Comparison of ENCODE assay signal across 1 cellular context in the genomic region with DNA sequence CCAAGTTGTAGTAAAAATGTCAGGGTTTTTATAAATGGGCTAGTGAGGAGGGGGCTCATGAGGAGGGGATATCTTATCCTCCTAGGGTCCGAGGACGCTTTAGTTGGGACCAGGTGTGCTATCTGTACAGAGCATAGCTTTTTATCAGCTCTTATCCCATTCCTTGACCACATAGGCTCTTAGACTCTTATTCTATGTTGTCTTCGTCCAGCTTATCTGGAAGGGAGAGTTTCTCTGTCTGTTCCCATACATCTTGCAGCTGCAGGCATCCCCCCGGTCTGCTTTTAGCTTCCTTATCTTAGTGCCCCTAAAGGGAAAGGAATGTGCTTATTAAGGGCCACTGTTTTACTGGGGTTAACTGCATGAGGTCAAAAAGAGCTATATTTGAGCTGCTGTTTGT.
TF ChIP-seq lines count a peak whose summit lies in the region.

No MANE protein-coding gene starts in this region.

TF ChIP-seq in K562, 482 proteins besides CTCF, POLR2A, EP300 and RAD21 (continued from another document and continues in another):
- TF ChIP-seq, protein P1, sequence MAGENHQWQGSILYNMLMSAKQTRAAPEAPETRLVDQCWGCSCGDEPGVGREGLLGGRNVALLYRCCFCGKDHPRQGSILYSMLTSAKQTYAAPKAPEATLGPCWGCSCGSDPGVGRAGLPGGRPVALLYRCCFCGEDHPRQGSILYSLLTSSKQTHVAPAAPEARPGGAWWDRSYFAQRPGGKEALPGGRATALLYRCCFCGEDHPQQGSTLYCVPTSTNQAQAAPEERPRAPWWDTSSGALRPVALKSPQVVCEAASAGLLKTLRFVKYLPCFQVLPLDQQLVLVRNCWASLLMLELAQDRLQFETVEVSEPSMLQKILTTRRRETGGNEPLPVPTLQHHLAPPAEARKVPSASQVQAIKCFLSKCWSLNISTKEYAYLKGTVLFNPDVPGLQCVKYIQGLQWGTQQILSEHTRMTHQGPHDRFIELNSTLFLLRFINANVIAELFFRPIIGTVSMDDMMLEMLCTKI (IDR thresholded peaks at IDR 0.05; ENCODE audit: partially characterized antibody) = no peak
- TF ChIP-seq DPF2 (IDR thresholded peaks at IDR 0.05) = peak; percentile 94
- no peak for TF ChIP-seq RBM25 (IDR thresholded peaks at IDR 0.05; ENCODE audit: low read depth, low read length, severe bottlenecking)
- no peak for TF ChIP-seq ZNF239 (CRISPR knock-in tag; IDR thresholded peaks at IDR 0.05)
- TF ChIP-seq KDM2B (CRISPR knock-in tag; IDR thresholded peaks at IDR 0.05) = no peak
- 0 out of 2 replicates have a peak, but pooled peaks have one; percentile 21 for TF ChIP-seq TOE1 (IDR thresholded peaks at IDR 0.05; ENCODE audit: borderline replicate concordance)
- no peak for TF ChIP-seq TOE1 (CRISPR knock-in tag; IDR thresholded peaks at IDR 0.05; ENCODE audit: borderline replicate concordance, low read depth)
- TF ChIP-seq, protein P2, sequence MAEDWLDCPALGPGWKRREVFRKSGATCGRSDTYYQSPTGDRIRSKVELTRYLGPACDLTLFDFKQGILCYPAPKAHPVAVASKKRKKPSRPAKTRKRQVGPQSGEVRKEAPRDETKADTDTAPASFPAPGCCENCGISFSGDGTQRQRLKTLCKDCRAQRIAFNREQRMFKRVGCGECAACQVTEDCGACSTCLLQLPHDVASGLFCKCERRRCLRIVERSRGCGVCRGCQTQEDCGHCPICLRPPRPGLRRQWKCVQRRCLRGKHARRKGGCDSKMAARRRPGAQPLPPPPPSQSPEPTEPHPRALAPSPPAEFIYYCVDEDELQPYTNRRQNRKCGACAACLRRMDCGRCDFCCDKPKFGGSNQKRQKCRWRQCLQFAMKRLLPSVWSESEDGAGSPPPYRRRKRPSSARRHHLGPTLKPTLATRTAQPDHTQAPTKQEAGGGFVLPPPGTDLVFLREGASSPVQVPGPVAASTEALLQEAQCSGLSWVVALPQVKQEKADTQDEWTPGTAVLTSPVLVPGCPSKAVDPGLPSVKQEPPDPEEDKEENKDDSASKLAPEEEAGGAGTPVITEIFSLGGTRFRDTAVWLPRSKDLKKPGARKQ (CRISPR knock-in tag; IDR thresholded peaks at IDR 0.05) = no peak
- TF ChIP-seq, protein P3, sequence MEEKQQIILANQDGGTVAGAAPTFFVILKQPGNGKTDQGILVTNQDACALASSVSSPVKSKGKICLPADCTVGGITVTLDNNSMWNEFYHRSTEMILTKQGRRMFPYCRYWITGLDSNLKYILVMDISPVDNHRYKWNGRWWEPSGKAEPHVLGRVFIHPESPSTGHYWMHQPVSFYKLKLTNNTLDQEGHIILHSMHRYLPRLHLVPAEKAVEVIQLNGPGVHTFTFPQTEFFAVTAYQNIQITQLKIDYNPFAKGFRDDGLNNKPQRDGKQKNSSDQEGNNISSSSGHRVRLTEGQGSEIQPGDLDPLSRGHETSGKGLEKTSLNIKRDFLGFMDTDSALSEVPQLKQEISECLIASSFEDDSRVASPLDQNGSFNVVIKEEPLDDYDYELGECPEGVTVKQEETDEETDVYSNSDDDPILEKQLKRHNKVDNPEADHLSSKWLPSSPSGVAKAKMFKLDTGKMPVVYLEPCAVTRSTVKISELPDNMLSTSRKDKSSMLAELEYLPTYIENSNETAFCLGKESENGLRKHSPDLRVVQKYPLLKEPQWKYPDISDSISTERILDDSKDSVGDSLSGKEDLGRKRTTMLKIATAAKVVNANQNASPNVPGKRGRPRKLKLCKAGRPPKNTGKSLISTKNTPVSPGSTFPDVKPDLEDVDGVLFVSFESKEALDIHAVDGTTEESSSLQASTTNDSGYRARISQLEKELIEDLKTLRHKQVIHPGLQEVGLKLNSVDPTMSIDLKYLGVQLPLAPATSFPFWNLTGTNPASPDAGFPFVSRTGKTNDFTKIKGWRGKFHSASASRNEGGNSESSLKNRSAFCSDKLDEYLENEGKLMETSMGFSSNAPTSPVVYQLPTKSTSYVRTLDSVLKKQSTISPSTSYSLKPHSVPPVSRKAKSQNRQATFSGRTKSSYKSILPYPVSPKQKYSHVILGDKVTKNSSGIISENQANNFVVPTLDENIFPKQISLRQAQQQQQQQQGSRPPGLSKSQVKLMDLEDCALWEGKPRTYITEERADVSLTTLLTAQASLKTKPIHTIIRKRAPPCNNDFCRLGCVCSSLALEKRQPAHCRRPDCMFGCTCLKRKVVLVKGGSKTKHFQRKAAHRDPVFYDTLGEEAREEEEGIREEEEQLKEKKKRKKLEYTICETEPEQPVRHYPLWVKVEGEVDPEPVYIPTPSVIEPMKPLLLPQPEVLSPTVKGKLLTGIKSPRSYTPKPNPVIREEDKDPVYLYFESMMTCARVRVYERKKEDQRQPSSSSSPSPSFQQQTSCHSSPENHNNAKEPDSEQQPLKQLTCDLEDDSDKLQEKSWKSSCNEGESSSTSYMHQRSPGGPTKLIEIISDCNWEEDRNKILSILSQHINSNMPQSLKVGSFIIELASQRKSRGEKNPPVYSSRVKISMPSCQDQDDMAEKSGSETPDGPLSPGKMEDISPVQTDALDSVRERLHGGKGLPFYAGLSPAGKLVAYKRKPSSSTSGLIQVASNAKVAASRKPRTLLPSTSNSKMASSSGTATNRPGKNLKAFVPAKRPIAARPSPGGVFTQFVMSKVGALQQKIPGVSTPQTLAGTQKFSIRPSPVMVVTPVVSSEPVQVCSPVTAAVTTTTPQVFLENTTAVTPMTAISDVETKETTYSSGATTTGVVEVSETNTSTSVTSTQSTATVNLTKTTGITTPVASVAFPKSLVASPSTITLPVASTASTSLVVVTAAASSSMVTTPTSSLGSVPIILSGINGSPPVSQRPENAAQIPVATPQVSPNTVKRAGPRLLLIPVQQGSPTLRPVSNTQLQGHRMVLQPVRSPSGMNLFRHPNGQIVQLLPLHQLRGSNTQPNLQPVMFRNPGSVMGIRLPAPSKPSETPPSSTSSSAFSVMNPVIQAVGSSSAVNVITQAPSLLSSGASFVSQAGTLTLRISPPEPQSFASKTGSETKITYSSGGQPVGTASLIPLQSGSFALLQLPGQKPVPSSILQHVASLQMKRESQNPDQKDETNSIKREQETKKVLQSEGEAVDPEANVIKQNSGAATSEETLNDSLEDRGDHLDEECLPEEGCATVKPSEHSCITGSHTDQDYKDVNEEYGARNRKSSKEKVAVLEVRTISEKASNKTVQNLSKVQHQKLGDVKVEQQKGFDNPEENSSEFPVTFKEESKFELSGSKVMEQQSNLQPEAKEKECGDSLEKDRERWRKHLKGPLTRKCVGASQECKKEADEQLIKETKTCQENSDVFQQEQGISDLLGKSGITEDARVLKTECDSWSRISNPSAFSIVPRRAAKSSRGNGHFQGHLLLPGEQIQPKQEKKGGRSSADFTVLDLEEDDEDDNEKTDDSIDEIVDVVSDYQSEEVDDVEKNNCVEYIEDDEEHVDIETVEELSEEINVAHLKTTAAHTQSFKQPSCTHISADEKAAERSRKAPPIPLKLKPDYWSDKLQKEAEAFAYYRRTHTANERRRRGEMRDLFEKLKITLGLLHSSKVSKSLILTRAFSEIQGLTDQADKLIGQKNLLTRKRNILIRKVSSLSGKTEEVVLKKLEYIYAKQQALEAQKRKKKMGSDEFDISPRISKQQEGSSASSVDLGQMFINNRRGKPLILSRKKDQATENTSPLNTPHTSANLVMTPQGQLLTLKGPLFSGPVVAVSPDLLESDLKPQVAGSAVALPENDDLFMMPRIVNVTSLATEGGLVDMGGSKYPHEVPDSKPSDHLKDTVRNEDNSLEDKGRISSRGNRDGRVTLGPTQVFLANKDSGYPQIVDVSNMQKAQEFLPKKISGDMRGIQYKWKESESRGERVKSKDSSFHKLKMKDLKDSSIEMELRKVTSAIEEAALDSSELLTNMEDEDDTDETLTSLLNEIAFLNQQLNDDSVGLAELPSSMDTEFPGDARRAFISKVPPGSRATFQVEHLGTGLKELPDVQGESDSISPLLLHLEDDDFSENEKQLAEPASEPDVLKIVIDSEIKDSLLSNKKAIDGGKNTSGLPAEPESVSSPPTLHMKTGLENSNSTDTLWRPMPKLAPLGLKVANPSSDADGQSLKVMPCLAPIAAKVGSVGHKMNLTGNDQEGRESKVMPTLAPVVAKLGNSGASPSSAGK (IDR thresholded peaks at IDR 0.05) = no peak
- TF ChIP-seq SUPT5H (IDR thresholded peaks at IDR 0.05) = no peak
- TF ChIP-seq ZNF830 (CRISPR knock-in tag; IDR thresholded peaks at IDR 0.05) = no peak
- TF ChIP-seq TEAD4 (IDR thresholded peaks at IDR 0.05; ENCODE audit: low read length) = peak; percentile 98
- no peak for TF ChIP-seq TEAD4 (CRISPR knock-in tag; IDR thresholded peaks at IDR 0.05; ENCODE audit: borderline replicate concordance)
- peak; percentile 31; the same call in 1 of the 2 replicates for TF ChIP-seq NR2C1 (IDR thresholded peaks at IDR 0.05)
- peak; percentile 23; the same call in 1 of the 2 replicates for TF ChIP-seq NR2C1 (tag; IDR thresholded peaks at IDR 0.05)
- no peak for TF ChIP-seq HCFC1 (IDR thresholded peaks at IDR 0.05; ENCODE audit: low read depth, low read length)
- TF ChIP-seq, protein P4, sequence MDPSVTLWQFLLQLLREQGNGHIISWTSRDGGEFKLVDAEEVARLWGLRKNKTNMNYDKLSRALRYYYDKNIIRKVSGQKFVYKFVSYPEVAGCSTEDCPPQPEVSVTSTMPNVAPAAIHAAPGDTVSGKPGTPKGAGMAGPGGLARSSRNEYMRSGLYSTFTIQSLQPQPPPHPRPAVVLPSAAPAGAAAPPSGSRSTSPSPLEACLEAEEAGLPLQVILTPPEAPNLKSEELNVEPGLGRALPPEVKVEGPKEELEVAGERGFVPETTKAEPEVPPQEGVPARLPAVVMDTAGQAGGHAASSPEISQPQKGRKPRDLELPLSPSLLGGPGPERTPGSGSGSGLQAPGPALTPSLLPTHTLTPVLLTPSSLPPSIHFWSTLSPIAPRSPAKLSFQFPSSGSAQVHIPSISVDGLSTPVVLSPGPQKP (CRISPR knock-in tag; IDR thresholded peaks at IDR 0.05) = no peak
- TF ChIP-seq ZNF780A (CRISPR knock-in tag; IDR thresholded peaks at IDR 0.05) = no peak
- no peak for TF ChIP-seq RBM17 (IDR thresholded peaks at IDR 0.05; ENCODE audit: borderline replicate concordance, low read depth, low read length)
- TF ChIP-seq ZKSCAN8 (CRISPR knock-in tag; IDR thresholded peaks at IDR 0.05) = peak; percentile 74; the same call in 1 of the 2 replicates
- TF ChIP-seq KDM5B (IDR thresholded peaks at IDR 0.05; ENCODE audit: insufficient replicate concordance, low read depth, low read length) = no peak
- peak; percentile 98 for TF ChIP-seq NCOR1 (IDR thresholded peaks at IDR 0.05)
- TF ChIP-seq, protein P5, sequence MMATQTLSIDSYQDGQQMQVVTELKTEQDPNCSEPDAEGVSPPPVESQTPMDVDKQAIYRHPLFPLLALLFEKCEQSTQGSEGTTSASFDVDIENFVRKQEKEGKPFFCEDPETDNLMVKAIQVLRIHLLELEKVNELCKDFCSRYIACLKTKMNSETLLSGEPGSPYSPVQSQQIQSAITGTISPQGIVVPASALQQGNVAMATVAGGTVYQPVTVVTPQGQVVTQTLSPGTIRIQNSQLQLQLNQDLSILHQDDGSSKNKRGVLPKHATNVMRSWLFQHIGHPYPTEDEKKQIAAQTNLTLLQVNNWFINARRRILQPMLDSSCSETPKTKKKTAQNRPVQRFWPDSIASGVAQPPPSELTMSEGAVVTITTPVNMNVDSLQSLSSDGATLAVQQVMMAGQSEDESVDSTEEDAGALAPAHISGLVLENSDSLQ (IDR thresholded peaks at IDR 0.05) = peak; percentile 13; the same call in 1 of the 2 replicates
- TF ChIP-seq ZBTB7A (IDR thresholded peaks at IDR 0.05; ENCODE audit: borderline replicate concordance, control insufficient read depth, low read depth, low read length) = peak; percentile 64; the same call in 1 of the 2 replicates
- TF ChIP-seq, protein P6, sequence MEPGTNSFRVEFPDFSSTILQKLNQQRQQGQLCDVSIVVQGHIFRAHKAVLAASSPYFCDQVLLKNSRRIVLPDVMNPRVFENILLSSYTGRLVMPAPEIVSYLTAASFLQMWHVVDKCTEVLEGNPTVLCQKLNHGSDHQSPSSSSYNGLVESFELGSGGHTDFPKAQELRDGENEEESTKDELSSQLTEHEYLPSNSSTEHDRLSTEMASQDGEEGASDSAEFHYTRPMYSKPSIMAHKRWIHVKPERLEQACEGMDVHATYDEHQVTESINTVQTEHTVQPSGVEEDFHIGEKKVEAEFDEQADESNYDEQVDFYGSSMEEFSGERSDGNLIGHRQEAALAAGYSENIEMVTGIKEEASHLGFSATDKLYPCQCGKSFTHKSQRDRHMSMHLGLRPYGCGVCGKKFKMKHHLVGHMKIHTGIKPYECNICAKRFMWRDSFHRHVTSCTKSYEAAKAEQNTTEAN (CRISPR knock-in tag; IDR thresholded peaks at IDR 0.05) = no peak
- peak; percentile 94 for TF ChIP-seq HDAC3 (IDR thresholded peaks at IDR 0.05; ENCODE audit: borderline replicate concordance, partially characterized antibody)
- peak; percentile 14; the same call in 1 of the 2 replicates for TF ChIP-seq EGR1 (conservative IDR thresholded peaks at IDR 0.05)
- TF ChIP-seq TEAD2 (tag; IDR thresholded peaks at IDR 0.05) = no peak
- TF ChIP-seq, protein P7, sequence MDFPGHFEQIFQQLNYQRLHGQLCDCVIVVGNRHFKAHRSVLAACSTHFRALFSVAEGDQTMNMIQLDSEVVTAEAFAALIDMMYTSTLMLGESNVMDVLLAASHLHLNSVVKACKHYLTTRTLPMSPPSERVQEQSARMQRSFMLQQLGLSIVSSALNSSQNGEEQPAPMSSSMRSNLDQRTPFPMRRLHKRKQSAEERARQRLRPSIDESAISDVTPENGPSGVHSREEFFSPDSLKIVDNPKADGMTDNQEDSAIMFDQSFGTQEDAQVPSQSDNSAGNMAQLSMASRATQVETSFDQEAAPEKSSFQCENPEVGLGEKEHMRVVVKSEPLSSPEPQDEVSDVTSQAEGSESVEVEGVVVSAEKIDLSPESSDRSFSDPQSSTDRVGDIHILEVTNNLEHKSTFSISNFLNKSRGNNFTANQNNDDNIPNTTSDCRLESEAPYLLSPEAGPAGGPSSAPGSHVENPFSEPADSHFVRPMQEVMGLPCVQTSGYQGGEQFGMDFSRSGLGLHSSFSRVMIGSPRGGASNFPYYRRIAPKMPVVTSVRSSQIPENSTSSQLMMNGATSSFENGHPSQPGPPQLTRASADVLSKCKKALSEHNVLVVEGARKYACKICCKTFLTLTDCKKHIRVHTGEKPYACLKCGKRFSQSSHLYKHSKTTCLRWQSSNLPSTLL (IDR thresholded peaks at IDR 0.05) = no peak
- TF ChIP-seq SLC30A9 (CRISPR knock-in tag; IDR thresholded peaks at IDR 0.05) = no peak
- no peak for TF ChIP-seq HDAC8 (tag; IDR thresholded peaks at IDR 0.05)
- no peak for TF ChIP-seq SPI1 (IDR thresholded peaks at IDR 0.05; ENCODE audit: borderline replicate concordance, low read depth, low read length)
- TF ChIP-seq, protein P8, sequence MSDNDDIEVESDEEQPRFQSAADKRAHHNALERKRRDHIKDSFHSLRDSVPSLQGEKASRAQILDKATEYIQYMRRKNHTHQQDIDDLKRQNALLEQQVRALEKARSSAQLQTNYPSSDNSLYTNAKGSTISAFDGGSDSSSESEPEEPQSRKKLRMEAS (CRISPR knock-in tag; IDR thresholded peaks at IDR 0.05) = no peak
- TF ChIP-seq TBL1XR1 (IDR thresholded peaks at IDR 0.05; ENCODE audit: low read length in 2 of 2) = peak in 1 of 2 experiments; percentile 92; a peak in 2 of 4 replicates
- no peak for TF ChIP-seq GABPB2 (CRISPR knock-in tag; conservative IDR thresholded peaks at IDR 0.05)
- no peak for TF ChIP-seq EP400 (IDR thresholded peaks at IDR 0.05)
- no peak for TF ChIP-seq ZNF217 (CRISPR knock-in tag; IDR thresholded peaks at IDR 0.05)
- TF ChIP-seq ZNF586 (CRISPR knock-in tag; conservative IDR thresholded peaks at IDR 0.05) = no peak
- no peak for TF ChIP-seq ZNF77 (CRISPR knock-in tag; IDR thresholded peaks at IDR 0.05)
